In genomic region chr18:54509793-54510192, GRCh38 we compare ENCODE assay signal across 37 cellular contexts.
"Had no signal": no experiment of that assay in that cellular context is flagged by ENCODE, and none has a peak within 500 bp of the region (broad histone marks: within the 10 kb centered on the region; RNA-seq: fewer than 3 reads in every experiment).

No MANE protein-coding gene starts in this region.

- H3K9me3 Mint-ChIP-seq: activated CD4-positive, alpha-beta memory T cell treated with anti-CD3 and anti-CD28 coated beads, Interleukin-2, amount 10 ng/mL, durations not matched to agents 7 days and 5 days; activated CD4-positive, alpha-beta T cell treated with anti-CD3 and anti-CD28 coated beads, Interleukin-2, amount 10 ng/mL, durations not matched to agents 7 days and 5 days; activated naive CD4-positive, alpha-beta T cell treated with anti-CD3 and anti-CD28 coated beads for 36 hours; activated naive CD4-positive, alpha-beta T cell treated with anti-CD3 and anti-CD28 coated beads, Interleukin-2, amount 50 U/mL, for 72 hours; activated naive CD8-positive, alpha-beta T cell treated with anti-CD3 and anti-CD28 coated beads for 36 hours; activated T-cell treated with anti-CD3 and anti-CD28 coated beads, Interleukin-2, amount 50 U/mL, for 24 hours; T-helper 1 cell treated with Interleukin-12 subunit alpha and Interleukin-12 subunit beta and Interleukin-4 antibody, amounts not matched to agents 30 μg/mL and 1 μg/mL, for 36 hours; T-helper 2 cell treated with Interferon-gamma antibody and Interleukin-4, amounts not matched to agents 5 μg/mL and 100 μg/mL, for 36 hours had no signal

- H3K4me1 ChIP-seq: adrenal gland, breast epithelium had no signal

- H3K27ac ChIP-seq: adrenal gland, body of pancreas, brain microvascular endothelial cell, breast epithelium, WERI-Rb-1 had no signal

- H3K36me3 ChIP-seq: adrenal gland, brain microvascular endothelial cell, breast epithelium, WERI-Rb-1 had no signal

- H3K4me1 Mint-ChIP-seq: activated CD4-positive, alpha-beta memory T cell treated with anti-CD3 and anti-CD28 coated beads, Interleukin-2, amount 10 ng/mL, durations not matched to agents 7 days and 5 days; activated CD4-positive, alpha-beta T cell treated with anti-CD3 and anti-CD28 coated beads for 36 hours; activated CD4-positive, alpha-beta T cell treated with anti-CD3 and anti-CD28 coated beads, Interleukin-2, amount 10 ng/mL, durations not matched to agents 7 days and 5 days; activated CD8-positive, alpha-beta memory T cell treated with anti-CD3 and anti-CD28 coated beads, Interleukin-2, amount 10 ng/mL, durations not matched to agents 7 days and 5 days; activated naive CD8-positive, alpha-beta T cell treated with anti-CD3 and anti-CD28 coated beads for 36 hours had no signal

- H3K4me3 Mint-ChIP-seq: activated CD4-positive, alpha-beta memory T cell treated with anti-CD3 and anti-CD28 coated beads, Interleukin-2, amount 10 ng/mL, durations not matched to agents 7 days and 5 days; activated CD4-positive, alpha-beta T cell treated with anti-CD3 and anti-CD28 coated beads for 36 hours; activated CD4-positive, alpha-beta T cell treated with anti-CD3 and anti-CD28 coated beads, Interleukin-2, amount 10 ng/mL, durations not matched to agents 7 days and 5 days; activated CD8-positive, alpha-beta memory T cell treated with anti-CD3 and anti-CD28 coated beads, Interleukin-2, amount 10 ng/mL, durations not matched to agents 7 days and 5 days; activated CD8-positive, alpha-beta T cell treated with anti-CD3 and anti-CD28 coated beads, Interleukin-2, amount 10 ng/mL, durations not matched to agents 7 days and 5 days; activated naive CD4-positive, alpha-beta T cell treated with anti-CD3 and anti-CD28 coated beads for 36 hours; activated naive CD8-positive, alpha-beta T cell treated with anti-CD3 and anti-CD28 coated beads for 36 hours; activated T-cell treated with anti-CD3 and anti-CD28 coated beads, Interleukin-2, amount 50 U/mL, for 24 hours; T-helper 1 cell treated with Interleukin-12 subunit alpha and Interleukin-12 subunit beta and Interleukin-4 antibody, amounts not matched to agents 30 μg/mL and 1 μg/mL, for 36 hours; T-helper 2 cell treated with Interferon-gamma antibody and Interleukin-4, amounts not matched to agents 5 μg/mL and 100 μg/mL, for 36 hours; WTC11 had no signal

- ATAC-seq: activated CD4-positive, alpha-beta T cell treated with anti-CD3 and anti-CD28 coated beads for 36 hours; activated CD4-positive, CD25-positive, alpha-beta regulatory T cell treated with anti-CD3 and anti-CD28 coated beads, Interleukin-2, amount 50 U/mL, for 24 hours; activated CD8-positive, alpha-beta memory T cell treated with anti-CD3 and anti-CD28 coated beads, Interleukin-2, amount 10 ng/mL, durations not matched to agents 7 days and 5 days; activated CD8-positive, alpha-beta T cell treated with anti-CD3 and anti-CD28 coated beads, Interleukin-2, amount 10 ng/mL, durations not matched to agents 7 days and 5 days; activated naive CD4-positive, alpha-beta T cell treated with anti-CD3 and anti-CD28 coated beads, Interleukin-2, amount 50 U/mL, for 72 hours; body of pancreas; WTC11 had no signal

- H3K9me3 ChIP-seq: adrenal gland, body of pancreas, breast epithelium had no signal

- H3K4me3 ChIP-seq: adrenal gland, body of pancreas, breast epithelium had no signal

- H3K27ac Mint-ChIP-seq: activated CD4-positive, alpha-beta memory T cell treated with anti-CD3 and anti-CD28 coated beads, Interleukin-2, amount 10 ng/mL, durations not matched to agents 7 days and 5 days; activated CD4-positive, alpha-beta T cell treated with anti-CD3 and anti-CD28 coated beads for 36 hours; activated CD4-positive, alpha-beta T cell treated with anti-CD3 and anti-CD28 coated beads, Interleukin-2, amount 10 ng/mL, durations not matched to agents 7 days and 5 days; activated CD8-positive, alpha-beta memory T cell treated with anti-CD3 and anti-CD28 coated beads, Interleukin-2, amount 10 ng/mL, durations not matched to agents 7 days and 5 days; activated CD8-positive, alpha-beta T cell treated with anti-CD3 and anti-CD28 coated beads, Interleukin-2, amount 10 ng/mL, durations not matched to agents 7 days and 5 days; activated naive CD4-positive, alpha-beta T cell treated with anti-CD3 and anti-CD28 coated beads for 36 hours; activated naive CD4-positive, alpha-beta T cell treated with anti-CD3 and anti-CD28 coated beads, Interleukin-2, amount 50 U/mL, for 72 hours; activated naive CD8-positive, alpha-beta T cell treated with anti-CD3 and anti-CD28 coated beads for 36 hours; activated T-cell treated with anti-CD3 and anti-CD28 coated beads, Interleukin-2, amount 50 U/mL, for 24 hours; T-helper 1 cell treated with Interleukin-12 subunit alpha and Interleukin-12 subunit beta and Interleukin-4 antibody, amounts not matched to agents 30 μg/mL and 1 μg/mL, for 36 hours; T-helper 2 cell treated with Interferon-gamma antibody and Interleukin-4, amounts not matched to agents 5 μg/mL and 100 μg/mL, for 36 hours; WTC11 had no signal

- FAIRE-seq: astrocyte, TTC549 had no signal

- H3K27me3 ChIP-seq: adrenal gland, body of pancreas, brain microvascular endothelial cell, breast epithelium had no signal

- H3K36me3 Mint-ChIP-seq: activated CD8-positive, alpha-beta memory T cell treated with anti-CD3 and anti-CD28 coated beads, Interleukin-2, amount 10 ng/mL, durations not matched to agents 7 days and 5 days; activated naive CD4-positive, alpha-beta T cell treated with anti-CD3 and anti-CD28 coated beads, Interleukin-2, amount 50 U/mL, for 72 hours; activated naive CD8-positive, alpha-beta T cell treated with anti-CD3 and anti-CD28 coated beads for 36 hours had no signal

- DNase-seq: activated CD4-positive, alpha-beta memory T cell treated with anti-CD3 and anti-CD28 coated beads, Interleukin-2, amount 10 ng/mL, durations not matched to agents 7 days and 5 days; activated CD4-positive, alpha-beta T cell treated with anti-CD3 and anti-CD28 coated beads for 1 hour; activated CD4-positive, alpha-beta T cell treated with anti-CD3 and anti-CD28 coated beads for 36 hours; activated CD4-positive, alpha-beta T cell treated with anti-CD3 and anti-CD28 coated beads for 48 hours; activated CD4-positive, alpha-beta T cell treated with anti-CD3 and anti-CD28 coated beads, Interleukin-2, amount 10 ng/mL, durations not matched to agents 7 days and 5 days; activated CD4-positive, alpha-beta T cell treated with anti-CD3 and anti-CD28 coated beads, Interleukin-2, amount 50 U/mL, for 48 hours; activated CD4-positive, CD25-positive, alpha-beta regulatory T cell; activated CD8-positive, alpha-beta memory T cell treated with anti-CD3 and anti-CD28 coated beads for 24 hours; activated CD8-positive, alpha-beta memory T cell treated with anti-CD3 and anti-CD28 coated beads, Interleukin-2, amount 10 ng/mL, durations not matched to agents 7 days and 5 days; activated CD8-positive, alpha-beta memory T cell treated with anti-CD3 and anti-CD28 coated beads, Interleukin-2, amount 50 U/mL, for 48 hours; activated CD8-positive, alpha-beta T cell treated with anti-CD3 and anti-CD28 coated beads, Interleukin-2, amount 10 ng/mL, durations not matched to agents 7 days and 5 days; activated effector memory CD4-positive, alpha-beta T cell treated with anti-CD3 and anti-CD28 coated beads, Interleukin-2, amount 50 U/mL, for 16 hours; activated gamma-delta T cell treated with Interleukin-2 at 50 U/mL for 16 hours; activated naive CD4-positive, alpha-beta T cell; activated naive CD4-positive, alpha-beta T cell treated with anti-CD3 and anti-CD28 coated beads for 36 hours; activated naive CD4-positive, alpha-beta T cell treated with anti-CD3 and anti-CD28 coated beads, Interleukin-2, amount 50 U/mL, for 16 hours; activated naive CD8-positive, alpha-beta T cell treated with anti-CD3 and anti-CD28 coated beads for 36 hours; activated T-cell treated with anti-CD3 and anti-CD28 coated beads, Interleukin-2, amount 50 U/mL, for 24 hours; activated T-cell treated with anti-CD3 and anti-CD28 coated beads, Interleukin-2, amount 50 U/mL, for 48 hours; adrenal gland; amniotic stem cell; aorta; body of pancreas; brain microvascular endothelial cell; central memory CD4-positive, alpha-beta T cell; T-helper 1 cell; T-helper 2 cell; T-helper 9 cell; WERI-Rb-1 had no signal
